27 cellular contexts compared by ENCODE assay signal in genomic region chr7:29459591-29459990, GRCh38.
"Had no signal": no experiment of that assay in that cellular context is flagged by ENCODE, and none has a peak within 500 bp of the region (broad histone marks: within the 10 kb centered on the region; RNA-seq: fewer than 3 reads in every experiment).

No MANE protein-coding gene starts in this region.

- H3K36me3 ChIP-seq: esophagus squamous epithelium, heart right ventricle, lower lobe of right lung, neutrophil, pancreas, right lobe of liver, suprapubic skin, transverse colon, vagina had no signal

- H3K27ac ChIP-seq: esophagus squamous epithelium, heart right ventricle, lower lobe of right lung, neutrophil, pancreas, right lobe of liver, suprapubic skin, transverse colon, vagina had no signal

- H3K9me3 Mint-ChIP-seq: effector memory CD8-positive, alpha-beta T cell; natural killer cell; neural crest cell; stimulated activated naive CD8-positive, alpha-beta T cell treated with anti-CD3 and anti-CD28 coated beads, Interleukin-15, amount 100 ng/mL, for 72 hours had no signal

- H3K4me1 Mint-ChIP-seq: natural killer cell; stimulated activated naive CD8-positive, alpha-beta T cell treated with anti-CD3 and anti-CD28 coated beads, Interleukin-15, amount 100 ng/mL, for 72 hours had no signal

- H3K4me2 ChIP-seq: smooth muscle cell had no signal

- H3K4me1 ChIP-seq: lower lobe of right lung, pancreas, suprapubic skin, vagina had no signal

- H3K27me3 Mint-ChIP-seq: effector memory CD8-positive, alpha-beta T cell; progenitor cell of endocrine pancreas; stimulated activated naive CD8-positive, alpha-beta T cell treated with anti-CD3 and anti-CD28 coated beads, Interleukin-15, amount 100 ng/mL, for 72 hours had no signal

- H3K4me3 Mint-ChIP-seq: effector memory CD8-positive, alpha-beta T cell; natural killer cell; neural crest cell; stimulated activated naive CD8-positive, alpha-beta T cell treated with anti-CD3 and anti-CD28 coated beads, Interleukin-15, amount 100 ng/mL, for 72 hours had no signal

- ATAC-seq: effector memory CD8-positive, alpha-beta T cell; heart right ventricle; left colon; left ventricle myocardium superior; lower lobe of right lung; natural killer cell; pancreas; right lobe of liver; stimulated activated naive CD8-positive, alpha-beta T cell treated with anti-CD3 and anti-CD28 coated beads, Interleukin-15, amount 100 ng/mL, for 72 hours had no signal

- H3K27me3 ChIP-seq: esophagus squamous epithelium, heart right ventricle, neutrophil, pancreas, right lobe of liver, suprapubic skin, transverse colon, vagina had no signal

- H3K4me3 ChIP-seq: esophagus squamous epithelium, heart right ventricle, lower lobe of right lung, pancreas, right lobe of liver, smooth muscle cell, suprapubic skin, transverse colon, vagina had no signal

- H3K36me3 Mint-ChIP-seq: natural killer cell had no signal

- DNase-seq: cortex of kidney; effector memory CD8-positive, alpha-beta T cell; erythroblast; esophagus squamous epithelium; foreskin melanocyte; glutamatergic neuron; heart right ventricle; hippocampal formation; kidney glomerular epithelial cell; left colon; left ventricle myocardium superior; lower lobe of right lung; natural killer cell; pancreas; right lobe of liver; stimulated activated CD4-positive, alpha-beta T cell treated with anti-CD3 and anti-CD28 coated beads, Interleukin-12 subunit alpha, Interleukin-12 subunit beta, amount 100 ng/mL, for 4 hours; stimulated activated CD4-positive, alpha-beta T cell treated with anti-CD3 and anti-CD28 coated beads, Interleukin-1b, Interleukin-23, amount 100 ng/mL, for 48 hours; stimulated activated CD4-positive, alpha-beta T cell treated with anti-CD3 and anti-CD28 coated beads, Interleukin-4, amount 100 ng/mL, for 1 hour; stimulated activated CD8-positive, alpha-beta memory T cell treated with anti-CD3 and anti-CD28 coated beads, Interleukin-4, amount 100 ng/mL, for 48 hours; stimulated activated naive CD8-positive, alpha-beta T cell treated with anti-CD3 and anti-CD28 coated beads, Interleukin-15, amount 100 ng/mL, for 72 hours; transverse colon had no signal

- H3K27ac Mint-ChIP-seq: natural killer cell; progenitor cell of endocrine pancreas; stimulated activated naive CD8-positive, alpha-beta T cell treated with anti-CD3 and anti-CD28 coated beads, Interleukin-15, amount 100 ng/mL, for 72 hours had no signal
